ENCODE assay signal across 8 cellular contexts in the genomic region with DNA sequence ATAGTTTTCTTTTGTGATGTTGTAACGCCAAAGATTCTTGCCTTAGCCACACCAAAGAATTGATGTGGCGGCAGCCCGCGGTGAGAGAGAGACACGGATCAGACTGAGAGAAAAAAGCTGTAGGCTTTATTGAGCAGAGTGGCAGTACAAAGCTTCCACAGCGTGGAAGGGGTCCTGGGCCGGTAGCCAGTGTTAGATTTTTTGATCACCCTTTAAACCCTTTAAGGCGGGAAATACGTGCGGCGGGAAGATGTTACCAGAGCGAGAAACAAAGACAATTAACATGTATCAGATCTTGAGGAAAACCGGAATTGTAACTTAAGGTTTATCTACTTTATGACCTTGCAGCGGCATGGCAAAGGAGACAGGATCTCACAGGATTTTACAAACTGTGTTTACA. TPM values are rescaled to one million over a fixed set of nuclear protein-coding genes. Genes with fewer than 3 reads are reported as not detected.
DNase-seq lines count a peak whose midpoint lies in the region; TF ChIP-seq lines count a peak whose summit lies in the region.
"Not testable (repeated sequence)": the region's sequence is repeated elsewhere in the genome, so short reads cannot be mapped to it uniquely, and the experiment has no call there.

No MANE protein-coding gene starts in this region.

- not testable (repeated sequence) for H2BK12ac ChIP-seq in neuronal stem cell (ENCODE audit: low read length)

- H3K4me3 Mint-ChIP-seq in Caco-2 (ENCODE audit: unreplicated experiment) (peak overlapping the region; percentile 68), brain (peak overlapping the region; percentile 79 to 87 (median 81))

- H2BK5ac ChIP-seq in neuronal stem cell (ENCODE audit: low read length), result not testable (repeated sequence)

- H3K18ac ChIP-seq in neuronal stem cell (ENCODE audit: low read length), result not testable (repeated sequence)

- H3K9me3 ChIP-seq in Caco-2; neuronal stem cell (replicated peaks in 1 of 2; ENCODE audit: control insufficient read depth in 2 of 2, insufficient read depth in 1 of 2, low read depth in 1 of 2, low read length in 2 of 2); stomach: not testable (repeated sequence)

- not testable (repeated sequence) for H2AK5ac ChIP-seq in neuronal stem cell (ENCODE audit: low read depth, low read length)

- not testable (repeated sequence) for H2BK120ac ChIP-seq in neuronal stem cell (ENCODE audit: low read depth, low read length)

- not testable (repeated sequence) for H3K14ac ChIP-seq in neuronal stem cell (ENCODE audit: low read length)

- H2BK15ac ChIP-seq in neuronal stem cell (ENCODE audit: low read length), result not testable (repeated sequence)

- not testable (repeated sequence) for H3K27me3 ChIP-seq in Caco-2 (replicated peaks; ENCODE audit: control insufficient read depth, insufficient read depth, low read length); kidney epithelial cell (ENCODE audit: control insufficient read depth, insufficient read depth, low read length); neuronal stem cell (ENCODE audit: control insufficient read depth in 3 of 3, insufficient read depth in 3 of 3, low read depth in 1 of 3, low read length in 3 of 3); stomach

- H3K9ac ChIP-seq in neuronal stem cell (ENCODE audit: low read depth, low read length, poor library complexity), result not testable (repeated sequence)

- not testable (repeated sequence) for TF ChIP-seq EP300 in stomach (IDR thresholded peaks at IDR 0.05)

- H3K9me3 Mint-ChIP-seq in Caco-2 (ENCODE audit: unreplicated experiment); brain: not testable (repeated sequence)

- H3K27ac Mint-ChIP-seq in Caco-2 (ENCODE audit: unreplicated experiment), result not testable (repeated sequence)
- peak overlapping the region; percentile 49 to 91 (median 80) for H3K27ac Mint-ChIP-seq in brain

- H4K8ac ChIP-seq in neuronal stem cell (ENCODE audit: low read depth, low read length), result not testable (repeated sequence)

- H3K27ac ChIP-seq in neuronal stem cell (replicated peaks; ENCODE audit: low read length); stomach: not testable (repeated sequence)

- not testable (repeated sequence) for H3K4me1 ChIP-seq in Caco-2; neuronal stem cell (ENCODE audit: control insufficient read depth in 2 of 2, insufficient read depth in 1 of 2, low read depth in 1 of 2, low read length in 2 of 2); stomach

- not testable (repeated sequence) for H3K36me3 Mint-ChIP-seq in Caco-2 (ENCODE audit: insufficient read depth, unreplicated experiment); brain

- not testable (repeated sequence) for TF ChIP-seq POLR2A in stomach (IDR thresholded peaks at IDR 0.05)

- not testable (repeated sequence) for H3K36me3 ChIP-seq in Caco-2 (ENCODE audit: control insufficient read depth, insufficient read depth, low read length); kidney epithelial cell (ENCODE audit: control insufficient read depth, insufficient read depth, low read length); neuronal stem cell (replicated peaks in 1 of 2; ENCODE audit: control insufficient read depth in 2 of 2, insufficient read depth in 2 of 2, low read length in 2 of 2); stomach

- not testable (repeated sequence) for H3K4me3 ChIP-seq in Caco-2 (ENCODE audit: low read depth, low read length); neuronal stem cell (ENCODE audit: low read length in 2 of 2)
- H3K4me3 ChIP-seq in fibroblast of the aortic adventitia (ENCODE audit: low read depth, low read length) (peak overlapping the region; percentile 13), kidney epithelial cell (ENCODE audit: low read depth, low read length) (peak overlapping the region; percentile 17), stomach (peak overlapping the region; percentile 7 to 35 (median 24))

- H3K23ac ChIP-seq in neuronal stem cell (ENCODE audit: low read depth, low read length, poor library complexity), result not testable (repeated sequence)

- not testable (repeated sequence) for H4K91ac ChIP-seq in neuronal stem cell (ENCODE audit: low read depth, low read length, poor library complexity)

- BruUV-seq in Caco-2 (replicated peaks; lab: Mats Ljungman, UMichigan), result not testable (repeated sequence)

- CTCF ChIA-PET in Caco-2 (lab: Charles Lee), result not testable (repeated sequence)

- peak overlapping the region; percentile 72 for H2AFZ ChIP-seq in neuronal stem cell (ENCODE audit: low read length)

- DNase-seq in Caco-2 (peak in 1 of 2 experiments; percentile 0), NCI-H748 treated with DMSO at 0.1 percent for 48 hours (lab: John Stamatoyannopoulos, UW) (peak; percentile 22)
- DNase-seq in activated CD8-positive, alpha-beta memory T cell treated with anti-CD3 and anti-CD28 coated beads, Interleukin-2, amount 50 U/mL, for 48 hours, result peak; percentile 48
- DNase-seq in fibroblast of the aortic adventitia (ENCODE audit: low read depth); kidney epithelial cell (ENCODE audit: low read depth); neuronal stem cell (ENCODE audit: low spot score); stomach: not testable (repeated sequence)

- H3K79me1 ChIP-seq in neuronal stem cell (ENCODE audit: low read depth, low read length), result not testable (repeated sequence)

- H3K27me3 Mint-ChIP-seq in Caco-2 (ENCODE audit: insufficient read depth, unreplicated experiment); brain: not testable (repeated sequence)

- H3K4me1 Mint-ChIP-seq in Caco-2 (ENCODE audit: low read depth, unreplicated experiment), result not testable (repeated sequence)
- peaks cover 13% of the 10 kb centered on the region for H3K4me1 Mint-ChIP-seq in brain

- H3K4ac ChIP-seq in neuronal stem cell (ENCODE audit: low read length), result not testable (repeated sequence)

- H3K4me2 ChIP-seq in neuronal stem cell (ENCODE audit: insufficient read depth, low read length, poor library complexity, severe bottlenecking), result not testable (repeated sequence)

- TF ChIP-seq CTCF in Caco-2 (IDR thresholded peaks at IDR 0.05; ENCODE audit: insufficient read depth in 1 of 2, low read depth in 1 of 2, low read length in 1 of 2, severe bottlenecking in 1 of 2, unreplicated experiment in 1 of 2); brain (conservative IDR thresholded peaks at IDR 0.05); fibroblast of the aortic adventitia (IDR thresholded peaks at IDR 0.05; ENCODE audit: insufficient read depth, low read length); kidney epithelial cell (IDR thresholded peaks at IDR 0.05; ENCODE audit: insufficient read depth, low read length, poor library complexity, severe bottlenecking); stomach (IDR thresholded peaks at IDR 0.05): not testable (repeated sequence)

- no CpG with 5 or more reads among the region's 14 CpGs for WGBS in neuronal stem cell (ENCODE audit: extremely low coverage in 2 of 2, insufficient read length in 2 of 2, insufficient replicate concordance in 1 of 2), 2 donors
- 33 to 55% (median 41%) methylated on average over 14 of the region's 14 CpGs for WGBS in stomach, 5 donors

- POLR2A ChIA-PET in Caco-2 (lab: Charles Lee), result not testable (repeated sequence)

- intact Hi-C loops in Caco-2 (cut with micrococcal nuclease; ENCODE audit: unreplicated experiment); stomach (cut with DNase I; ENCODE audit: low total_unique reads): not testable (repeated sequence)

RNA-seq across cellular contexts. Expression of gene TMLHE, which starts 28.6 kb away (rescaled TPM):
- total RNA-seq in Caco-2 (2022) (12.4 and 14.0 TPM in 2 replicates), fibroblast of the aortic adventitia (ENCODE audit: low replicate concordance) (5.9 and 15.2 TPM in 2 replicates), kidney epithelial cell (6.9 and 14.9 TPM in 2 replicates), stomach (10 to 100 TPM; 14.8 to 46.0 (median 26.1) TPM)
- polyA plus RNA-seq in brain (ENCODE audit: insufficient read depth, low read depth, low replicate concordance) (16.1 TPM), stomach (10 to 100 TPM in 1 of 3 donors, 1 to 10 TPM in 2; 6.3 to 10.2 (median 7.2) TPM)
- polyA plus RNA-seq in neuronal stem cell (2013, experiment 1 of 2), result 15.0 TPM
- polyA plus RNA-seq in neuronal stem cell (2013, experiment 2 of 2), result 15.0 TPM

RNA-seq across cellular contexts. Expression of gene SPRY3, which starts 29.0 kb away (rescaled TPM):
- 0.16 and 0.28 TPM in 2 replicates for total RNA-seq in Caco-2 (2022)
- 0.54 TPM for polyA plus RNA-seq in brain (ENCODE audit: insufficient read depth, low read depth, low replicate concordance)
- 0.57 and 0.72 TPM in 2 replicates for total RNA-seq in fibroblast of the aortic adventitia (ENCODE audit: low replicate concordance)
- 0.29 and 1.1 TPM in 2 replicates for total RNA-seq in kidney epithelial cell
- polyA plus RNA-seq in neuronal stem cell (2013, experiment 1 of 2), result 0.75 TPM
- polyA plus RNA-seq in neuronal stem cell (2013, experiment 2 of 2), result 0.69 TPM
- total RNA-seq in stomach, result 1 to 10 TPM in 3 of 5 donors, under 1 TPM in 1, not detected in 1; under 0.01 to 2.6 (median 1.2) TPM
- polyA plus RNA-seq in stomach, result under 1 TPM; 0.12 to 0.30 (median 0.15) TPM
